Comparison of ENCODE assay signal across 8 cellular contexts in the genomic region with DNA sequence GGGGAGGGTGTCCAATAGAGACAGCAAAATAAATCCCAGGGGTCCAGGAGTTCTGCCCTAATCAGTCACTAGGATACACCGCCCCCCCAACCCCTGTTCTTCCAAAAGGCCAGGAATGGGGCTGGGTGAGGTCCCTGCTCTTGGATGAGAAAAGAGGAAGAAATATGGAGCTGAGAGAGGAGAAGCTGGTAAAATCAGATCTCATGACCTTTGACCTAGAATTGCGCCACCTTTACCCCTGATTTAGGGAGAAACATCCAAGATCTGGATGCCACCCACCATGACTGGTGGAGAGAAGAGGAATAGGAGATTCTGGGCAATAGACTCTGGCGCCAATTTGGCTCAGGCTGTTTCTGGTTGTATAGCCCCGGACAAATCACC. TPM values are rescaled to one million over a fixed set of nuclear protein-coding genes. Genes with fewer than 3 reads are reported as not detected.
DNase-seq lines count a peak whose midpoint lies in the region; ATAC-seq and TF ChIP-seq lines count a peak whose summit lies in the region.

No MANE protein-coding gene starts in this region.

- no peaks in the 10 kb centered on the region for H3K27me3 Mint-ChIP-seq in activated CD8-positive, alpha-beta memory T cell treated with anti-CD3 and anti-CD28 coated beads, Interleukin-2, amount 10 ng/mL, durations not matched to agents 7 days and 5 days
- no peaks in the 10 kb centered on the region; the same call in 1 of the 2 replicates for H3K27me3 Mint-ChIP-seq in WTC11 (ENCODE audit: low read depth)

- H3K4me1 Mint-ChIP-seq in activated CD8-positive, alpha-beta memory T cell treated with anti-CD3 and anti-CD28 coated beads, Interleukin-2, amount 10 ng/mL, durations not matched to agents 7 days and 5 days, result peaks cover 61% of the 10 kb centered on the region
- H3K4me1 Mint-ChIP-seq in WTC11, result peaks cover 56% of the 10 kb centered on the region

- H3K27me3 ChIP-seq in testis, result no peaks in the 10 kb centered on the region

- H3K9me3 ChIP-seq in iPS-18c (ENCODE audit: control insufficient read depth, insufficient read depth, low read length) (peaks cover 2% of the 10 kb centered on the region), testis (no peaks in the 10 kb centered on the region)

- H3K4me1 ChIP-seq in testis, result peaks cover 43% of the 10 kb centered on the region

- H3K4me3 ChIP-seq in iPS-18c (ENCODE audit: insufficient read depth, low read depth, low read length) (peak overlapping the region; percentile 81), testis (peak overlapping the region; percentile 67 to 74)

- H3K36me3 Mint-ChIP-seq in activated CD8-positive, alpha-beta memory T cell treated with anti-CD3 and anti-CD28 coated beads, Interleukin-2, amount 10 ng/mL, durations not matched to agents 7 days and 5 days, result peaks cover 27% of the 10 kb centered on the region
- H3K36me3 Mint-ChIP-seq in WTC11, result peaks cover 35% of the 10 kb centered on the region

- intact Hi-C loops in testis (cut with DNase I; ENCODE audit: low total_unique reads), result no loop called here

- DNase-seq in activated CD8-positive, alpha-beta memory T cell treated with anti-CD3 and anti-CD28 coated beads, Interleukin-2, amount 10 ng/mL, durations not matched to agents 7 days and 5 days, result no peak
- DNase-seq in activated CD8-positive, alpha-beta memory T cell treated with anti-CD3 and anti-CD28 coated beads, Interleukin-2, amount 50 U/mL, for 4 hours, result no peak
- no peak for DNase-seq in WTC11 (ENCODE audit: low spot score)
- DNase-seq in testis, result no peak
- DNase-seq in activated effector memory CD4-positive, alpha-beta T cell treated with Interleukin-2 at 50 U/mL for 16 hours, result no peak
- DNase-seq in NCI-H2029 (lab: John Stamatoyannopoulos, UW), result no peak
- no peak for DNase-seq in DMS79 treated with DMSO at 0.1 percent for 48 hours (lab: John Stamatoyannopoulos, UW)

- CTCF ChIA-PET in activated CD8-positive, alpha-beta memory T cell treated with anti-CD3 and anti-CD28 coated beads, Interleukin-2, amount 10 ng/mL, durations not matched to agents 7 days and 5 days (lab: Charles Lee), result interaction anchor here (1.3 to 30.8 kb wide), 4 partner anchors 24 to 45 kb away, joined by 5 to 670 read pairs (median 34); a partner anchor contains a TSS
- CTCF ChIA-PET in WTC11 (lab: Charles Lee), result interaction anchor here (0.6 to 4.8 kb wide), 5 partner anchors 9 to 37 kb away, joined by 3 to 62 read pairs (median 7); no protein-coding TSS in a partner anchor

- TF ChIP-seq CTCF in WTC11 (IDR thresholded peaks at IDR 0.05), result no peak
- no peak for TF ChIP-seq CTCF in testis (IDR thresholded peaks at IDR 0.05)

- no peak overlapping the region for H3K27ac ChIP-seq in testis

- no peak for TF ChIP-seq POLR2A in testis (IDR thresholded peaks at IDR 0.05)

- POLR2A ChIA-PET in WTC11 (lab: Charles Lee), result no interaction called here

- no peak for ATAC-seq in activated CD8-positive, alpha-beta memory T cell treated with anti-CD3 and anti-CD28 coated beads, Interleukin-2, amount 10 ng/mL, durations not matched to agents 7 days and 5 days
- no peak for ATAC-seq in WTC11

- no peaks in the 10 kb centered on the region for H3K36me3 ChIP-seq in testis (ENCODE audit: low read depth, missing control alignments)

- WGBS in testis, 2 donors, result 30 to 69% methylated on average over 4 of the region's 4 CpGs

- H3K27ac Mint-ChIP-seq in activated CD8-positive, alpha-beta memory T cell treated with anti-CD3 and anti-CD28 coated beads, Interleukin-2, amount 10 ng/mL, durations not matched to agents 7 days and 5 days, result peak overlapping the region; percentile 57
- peak overlapping the region; percentile 74 for H3K27ac Mint-ChIP-seq in WTC11

- peak overlapping the region; percentile 74 for H3K4me3 Mint-ChIP-seq in activated CD8-positive, alpha-beta memory T cell treated with anti-CD3 and anti-CD28 coated beads, Interleukin-2, amount 10 ng/mL, durations not matched to agents 7 days and 5 days
- H3K4me3 Mint-ChIP-seq in WTC11, result peak overlapping the region; percentile 98

- H3K9me3 Mint-ChIP-seq in activated CD8-positive, alpha-beta memory T cell treated with anti-CD3 and anti-CD28 coated beads, Interleukin-2, amount 10 ng/mL, durations not matched to agents 7 days and 5 days (ENCODE audit: low read depth), result no peaks in the 10 kb centered on the region
- H3K9me3 Mint-ChIP-seq in WTC11, result no peaks in the 10 kb centered on the region

TF ChIP-seq in WTC11, 78 proteins besides CTCF, POLR2A, EP300 and RAD21:
- TF ChIP-seq ZNF416 (CRISPR knock-in tag; IDR thresholded peaks at IDR 0.05), result no peak
- TF ChIP-seq, protein P1, sequence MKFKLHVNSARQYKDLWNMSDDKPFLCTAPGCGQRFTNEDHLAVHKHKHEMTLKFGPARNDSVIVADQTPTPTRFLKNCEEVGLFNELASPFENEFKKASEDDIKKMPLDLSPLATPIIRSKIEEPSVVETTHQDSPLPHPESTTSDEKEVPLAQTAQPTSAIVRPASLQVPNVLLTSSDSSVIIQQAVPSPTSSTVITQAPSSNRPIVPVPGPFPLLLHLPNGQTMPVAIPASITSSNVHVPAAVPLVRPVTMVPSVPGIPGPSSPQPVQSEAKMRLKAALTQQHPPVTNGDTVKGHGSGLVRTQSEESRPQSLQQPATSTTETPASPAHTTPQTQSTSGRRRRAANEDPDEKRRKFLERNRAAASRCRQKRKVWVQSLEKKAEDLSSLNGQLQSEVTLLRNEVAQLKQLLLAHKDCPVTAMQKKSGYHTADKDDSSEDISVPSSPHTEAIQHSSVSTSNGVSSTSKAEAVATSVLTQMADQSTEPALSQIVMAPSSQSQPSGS (CRISPR knock-in tag; IDR thresholded peaks at IDR 0.05; ENCODE audit: borderline replicate concordance, low read depth), result no peak
- TF ChIP-seq, protein P2, sequence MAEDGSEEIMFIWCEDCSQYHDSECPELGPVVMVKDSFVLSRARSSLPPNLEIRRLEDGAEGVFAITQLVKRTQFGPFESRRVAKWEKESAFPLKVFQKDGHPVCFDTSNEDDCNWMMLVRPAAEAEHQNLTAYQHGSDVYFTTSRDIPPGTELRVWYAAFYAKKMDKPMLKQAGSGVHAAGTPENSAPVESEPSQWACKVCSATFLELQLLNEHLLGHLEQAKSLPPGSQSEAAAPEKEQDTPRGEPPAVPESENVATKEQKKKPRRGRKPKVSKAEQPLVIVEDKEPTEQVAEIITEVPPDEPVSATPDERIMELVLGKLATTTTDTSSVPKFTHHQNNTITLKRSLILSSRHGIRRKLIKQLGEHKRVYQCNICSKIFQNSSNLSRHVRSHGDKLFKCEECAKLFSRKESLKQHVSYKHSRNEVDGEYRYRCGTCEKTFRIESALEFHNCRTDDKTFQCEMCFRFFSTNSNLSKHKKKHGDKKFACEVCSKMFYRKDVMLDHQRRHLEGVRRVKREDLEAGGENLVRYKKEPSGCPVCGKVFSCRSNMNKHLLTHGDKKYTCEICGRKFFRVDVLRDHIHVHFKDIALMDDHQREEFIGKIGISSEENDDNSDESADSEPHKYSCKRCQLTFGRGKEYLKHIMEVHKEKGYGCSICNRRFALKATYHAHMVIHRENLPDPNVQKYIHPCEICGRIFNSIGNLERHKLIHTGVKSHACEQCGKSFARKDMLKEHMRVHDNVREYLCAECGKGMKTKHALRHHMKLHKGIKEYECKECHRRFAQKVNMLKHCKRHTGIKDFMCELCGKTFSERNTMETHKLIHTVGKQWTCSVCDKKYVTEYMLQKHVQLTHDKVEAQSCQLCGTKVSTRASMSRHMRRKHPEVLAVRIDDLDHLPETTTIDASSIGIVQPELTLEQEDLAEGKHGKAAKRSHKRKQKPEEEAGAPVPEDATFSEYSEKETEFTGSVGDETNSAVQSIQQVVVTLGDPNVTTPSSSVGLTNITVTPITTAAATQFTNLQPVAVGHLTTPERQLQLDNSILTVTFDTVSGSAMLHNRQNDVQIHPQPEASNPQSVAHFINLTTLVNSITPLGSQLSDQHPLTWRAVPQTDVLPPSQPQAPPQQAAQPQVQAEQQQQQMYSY (CRISPR knock-in tag; IDR thresholded peaks at IDR 0.05), result no peak

RNA-seq across cellular contexts. Expression of a gene that starts 0.7 kb away (rescaled TPM):
- total RNA-seq in activated CD8-positive, alpha-beta memory T cell treated with anti-CD3 and anti-CD28 coated beads, Interleukin-2, amount 10 ng/mL, durations not matched to agents 7 days and 5 days, result 10 to 100 TPM; 21.0 to 32.9 TPM
- total RNA-seq in WTC11 (2021) (11.2 to 17.0 TPM (median 11.9 TPM) in 3 replicates), testis (10 to 100 TPM; 18.1 to 19.8 TPM)
- polyA plus RNA-seq in testis (ENCODE audit: insufficient read depth, low read depth, low replicate concordance), result 11.3 TPM

RNA-seq across cellular contexts. Expression of a gene that starts 1.9 kb away (rescaled TPM):
- 1,000 to 10,000 TPM; 1,859 to 1,928 TPM for total RNA-seq in activated CD8-positive, alpha-beta memory T cell treated with anti-CD3 and anti-CD28 coated beads, Interleukin-2, amount 10 ng/mL, durations not matched to agents 7 days and 5 days
- 1,970 to 2,019 TPM (median 2,012 TPM) in 3 replicates for total RNA-seq in WTC11 (2021)
- 1,000 to 10,000 TPM in 1 of 2 donors, 100 to 1,000 TPM in 1; 954 to 1,719 TPM for total RNA-seq in testis
- 1,741 TPM for polyA plus RNA-seq in testis (ENCODE audit: insufficient read depth, low read depth, low replicate concordance)

RNA-seq across cellular contexts. Expression of a gene that starts 27.6 kb away (rescaled TPM):
- total RNA-seq in activated CD8-positive, alpha-beta memory T cell treated with anti-CD3 and anti-CD28 coated beads, Interleukin-2, amount 10 ng/mL, durations not matched to agents 7 days and 5 days, result not detected
- total RNA-seq in WTC11 (2021) (3.9 to 4.2 TPM (median 4.0 TPM) in 3 replicates), testis (under 1 TPM; 0.24 to 0.37 TPM)
- 1.1 TPM for polyA plus RNA-seq in testis (ENCODE audit: insufficient read depth, low read depth, low replicate concordance)

RNA-seq across cellular contexts. Expression of a gene that starts 32.2 kb away (rescaled TPM):
- under 1 TPM in 1 of 2 experiments, not detected in 1; 0.35 TPM for total RNA-seq in activated CD8-positive, alpha-beta memory T cell treated with anti-CD3 and anti-CD28 coated beads, Interleukin-2, amount 10 ng/mL, durations not matched to agents 7 days and 5 days
- not detected in 3 replicates for total RNA-seq in WTC11 (2021)
- not detected for total RNA-seq in testis
- polyA plus RNA-seq in testis (ENCODE audit: insufficient read depth, low read depth, low replicate concordance), result not detected

RNA-seq across cellular contexts. Expression of a gene that starts 46.7 kb away (rescaled TPM):
- total RNA-seq in activated CD8-positive, alpha-beta memory T cell treated with anti-CD3 and anti-CD28 coated beads, Interleukin-2, amount 10 ng/mL, durations not matched to agents 7 days and 5 days, result 1 to 10 TPM; 1.2 to 9.0 TPM
- total RNA-seq in WTC11 (2021) (4.1 to 5.4 TPM (median 4.1 TPM) in 3 replicates), testis (10 to 100 TPM in 1 of 2 donors, 1 to 10 TPM in 1; 9.6 to 14.8 TPM)
- polyA plus RNA-seq in testis (ENCODE audit: insufficient read depth, low read depth, low replicate concordance), result 40.5 TPM
